Comparison of ENCODE assay signal across 9 cellular contexts in the genomic region with DNA sequence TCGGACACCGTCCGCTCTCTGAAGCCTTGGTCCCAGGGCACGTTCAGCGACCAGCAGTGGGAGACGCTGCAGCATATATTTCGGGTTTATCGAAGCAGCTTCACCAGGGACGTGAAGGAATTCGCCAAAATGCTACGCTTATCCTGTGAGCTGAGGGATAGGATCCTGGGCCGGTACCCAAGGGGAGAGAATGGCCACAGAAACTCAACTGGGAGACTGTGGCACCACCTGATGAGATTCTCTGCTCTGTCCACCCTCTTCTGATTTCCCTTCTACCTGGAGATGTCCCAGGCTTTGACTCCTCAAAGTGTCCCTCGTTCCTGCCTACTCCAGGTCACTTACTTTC. TPM values are rescaled to one million over a fixed set of nuclear protein-coding genes. Genes with fewer than 3 reads are reported as not detected.
DNase-seq lines count a peak whose midpoint lies in the region; ATAC-seq and TF ChIP-seq lines count a peak whose summit lies in the region.
"Had no signal": no experiment of that assay in that cellular context is flagged by ENCODE, and none has a peak within 500 bp of the region (broad histone marks: within the 10 kb centered on the region; RNA-seq: fewer than 3 reads in every experiment).

No MANE protein-coding gene starts in this region.

- no peak overlapping the region for H2BK15ac ChIP-seq in mesenchymal stem cell (ENCODE audit: low read depth, poor library complexity, severe bottlenecking)

- H3K36me3 ChIP-seq in mesenchymal stem cell (ENCODE audit: control insufficient read depth in 1 of 2, insufficient read depth in 2 of 2, low read depth in 1 of 2, low read length in 2 of 2) (no peaks in the 10 kb centered on the region), testis (ENCODE audit: low read depth, missing control alignments) (no peaks in the 10 kb centered on the region)

- no peak for ATAC-seq in activated CD8-positive, alpha-beta memory T cell treated with anti-CD3 and anti-CD28 coated beads, Interleukin-2, amount 10 ng/mL, durations not matched to agents 7 days and 5 days
- no peak for ATAC-seq in GM19035 (IDR thresholded peaks at IDR 0.05; ENCODE audit: unreplicated experiment)

- H3K4me1 Mint-ChIP-seq in activated CD8-positive, alpha-beta memory T cell treated with anti-CD3 and anti-CD28 coated beads, Interleukin-2, amount 10 ng/mL, durations not matched to agents 7 days and 5 days = peaks cover 9% of the 10 kb centered on the region
- H3K4me1 Mint-ChIP-seq in brain = peaks cover 20% of the 10 kb centered on the region

- H2BK120ac ChIP-seq in mesenchymal stem cell (ENCODE audit: low read depth, low read length) = no peak overlapping the region

- peak overlapping the region; percentile 51 for H3K9ac ChIP-seq in mesenchymal stem cell (ENCODE audit: low read length)

- H3K18ac ChIP-seq in mesenchymal stem cell (ENCODE audit: low read depth in 1 of 2, low read length in 2 of 2) = no peak overlapping the region

- H3K4me3 ChIP-seq in mesenchymal stem cell (ENCODE audit: insufficient read depth in 1 of 2, low read depth in 1 of 2, low read length in 2 of 2) (peak overlapping the region in 1 of 2 experiments; percentile 78), testis (peak overlapping the region; percentile 45 to 58)

- H3K27me3 ChIP-seq in mesenchymal stem cell (ENCODE audit: control insufficient read depth in 1 of 2, insufficient read depth in 1 of 2, low read length in 2 of 2) (peaks cover 67 to 77% of the 10 kb centered on the region in 2 experiments), testis (no peaks in the 10 kb centered on the region)

- no peak overlapping the region for H4K91ac ChIP-seq in mesenchymal stem cell (ENCODE audit: low read length)

- H3K27ac ChIP-seq in mesenchymal stem cell (ENCODE audit: low read length, poor library complexity, severe bottlenecking) (no peak overlapping the region), testis (no peak overlapping the region)

- peaks cover 74% of the 10 kb centered on the region for H3K27me3 Mint-ChIP-seq in activated CD8-positive, alpha-beta memory T cell treated with anti-CD3 and anti-CD28 coated beads, Interleukin-2, amount 10 ng/mL, durations not matched to agents 7 days and 5 days
- peaks cover 91% of the 10 kb centered on the region for H3K27me3 Mint-ChIP-seq in brain

- CTCF ChIA-PET in activated CD8-positive, alpha-beta memory T cell treated with anti-CD3 and anti-CD28 coated beads, Interleukin-2, amount 10 ng/mL, durations not matched to agents 7 days and 5 days (lab: Charles Lee) = no interaction called here

- no peaks in the 10 kb centered on the region for H3K9me3 ChIP-seq in mesenchymal stem cell (ENCODE audit: control insufficient read depth, low read length)
- H3K9me3 ChIP-seq in testis = no peaks in the 10 kb centered on the region
- H3K9me3 ChIP-seq: mucosa of descending colon had no signal

- H3K4me1 ChIP-seq in mesenchymal stem cell (ENCODE audit: control insufficient read depth, insufficient read depth, low read depth, low read length) (peaks cover 11% of the 10 kb centered on the region), testis (no peaks in the 10 kb centered on the region)

- no peaks in the 10 kb centered on the region for H3K79me1 ChIP-seq in mesenchymal stem cell (replicated peaks; ENCODE audit: low read length, poor library complexity, severe bottlenecking)

- no peak overlapping the region for H3K14ac ChIP-seq in mesenchymal stem cell (ENCODE audit: low read length in 2 of 2)

- H4K8ac ChIP-seq in mesenchymal stem cell (ENCODE audit: low read length) = no peak overlapping the region

- H2AFZ ChIP-seq in mesenchymal stem cell (ENCODE audit: low read depth, low read length) = peak overlapping the region; percentile 83

- TF ChIP-seq CTCF in brain (conservative IDR thresholded peaks at IDR 0.05) (no peak), testis (IDR thresholded peaks at IDR 0.05) (no peak)

- H2AK5ac ChIP-seq in mesenchymal stem cell (ENCODE audit: low read length, severe bottlenecking) = no peak overlapping the region

- H3K27ac Mint-ChIP-seq in activated CD8-positive, alpha-beta memory T cell treated with anti-CD3 and anti-CD28 coated beads, Interleukin-2, amount 10 ng/mL, durations not matched to agents 7 days and 5 days = no peak overlapping the region
- no peak overlapping the region for H3K27ac Mint-ChIP-seq in brain

- no peak overlapping the region for H3K4ac ChIP-seq in mesenchymal stem cell (ENCODE audit: low read depth in 1 of 2, low read length in 2 of 2)

- H3K36me3 Mint-ChIP-seq in activated CD8-positive, alpha-beta memory T cell treated with anti-CD3 and anti-CD28 coated beads, Interleukin-2, amount 10 ng/mL, durations not matched to agents 7 days and 5 days = no peaks in the 10 kb centered on the region
- H3K36me3 Mint-ChIP-seq in brain = no peaks in the 10 kb centered on the region

- intact Hi-C loops in testis (cut with DNase I; ENCODE audit: low total_unique reads) = no loop called here

- no peak for TF ChIP-seq POLR2A in testis (IDR thresholded peaks at IDR 0.05)

- no peak overlapping the region for H3K4me2 ChIP-seq in mesenchymal stem cell (ENCODE audit: low read length, poor library complexity, severe bottlenecking)

- H3K9me3 Mint-ChIP-seq in activated CD8-positive, alpha-beta memory T cell treated with anti-CD3 and anti-CD28 coated beads, Interleukin-2, amount 10 ng/mL, durations not matched to agents 7 days and 5 days (ENCODE audit: low read depth) = no peaks in the 10 kb centered on the region
- H3K9me3 Mint-ChIP-seq in brain = peaks cover 0 to 3% (median 0%) of the 10 kb centered on the region in 5 experiments

- no peak overlapping the region for H2BK12ac ChIP-seq in mesenchymal stem cell (ENCODE audit: low read length in 2 of 2)

- no peak overlapping the region for H3K23ac ChIP-seq in mesenchymal stem cell (ENCODE audit: low read length in 2 of 2)

- 23% methylated on average over 13 of the region's 13 CpGs for WGBS in mesenchymal stem cell
- WGBS in testis, 2 donors = 8 to 15% methylated on average over 9 to 13 of the region's 13 CpGs

- H3K4me3 Mint-ChIP-seq in activated CD8-positive, alpha-beta memory T cell treated with anti-CD3 and anti-CD28 coated beads, Interleukin-2, amount 10 ng/mL, durations not matched to agents 7 days and 5 days = peak overlapping the region; percentile 68
- H3K4me3 Mint-ChIP-seq in brain = peak overlapping the region; percentile 82 to 92 (median 85)

- no peak overlapping the region for H2BK5ac ChIP-seq in mesenchymal stem cell (ENCODE audit: low read depth, low read length, poor library complexity, severe bottlenecking)

- DNase-seq in activated CD8-positive, alpha-beta memory T cell treated with anti-CD3 and anti-CD28 coated beads, Interleukin-2, amount 10 ng/mL, durations not matched to agents 7 days and 5 days = no peak
- no peak for DNase-seq in activated CD8-positive, alpha-beta memory T cell treated with anti-CD3 and anti-CD28 coated beads for 24 hours
- DNase-seq in mesenchymal stem cell (no peak), testis (no peak), NCI-H748 treated with DMSO at 0.1 percent for 48 hours (lab: John Stamatoyannopoulos, UW) (no peak), DMS153 (lab: John Stamatoyannopoulos, UW) (no peak)

RNA-seq across cellular contexts. Expression of a gene that starts 0.9 kb away (rescaled TPM):
- total RNA-seq in activated CD8-positive, alpha-beta memory T cell treated with anti-CD3 and anti-CD28 coated beads, Interleukin-2, amount 10 ng/mL, durations not matched to agents 7 days and 5 days = not detected
- polyA plus RNA-seq in brain (ENCODE audit: insufficient read depth, low read depth, low replicate concordance) = 0.19 TPM
- polyA plus RNA-seq in mesenchymal stem cell (2013, experiment 1 of 2) = 5.1 TPM
- polyA plus RNA-seq in mesenchymal stem cell (2013, experiment 2 of 2) = 5.2 TPM
- total RNA-seq in testis = 1 to 10 TPM; 2.5 to 3.1 TPM
- 6.6 TPM for polyA plus RNA-seq in testis (ENCODE audit: insufficient read depth, low read depth, low replicate concordance)
